In genomic region chr20:34015401-34016335, GRCh38 we compare ENCODE assay signal across 16 cellular contexts. TPM values are rescaled to one million over a fixed set of nuclear protein-coding genes. Genes with fewer than 3 reads are reported as not detected.
A peak's percentile ranks its signal among the peaks of the same experiment; 100 is the strongest.
DNase-seq lines count a peak whose midpoint lies in the region; ATAC-seq, FAIRE-seq and TF ChIP-seq lines count a peak whose summit lies in the region.
"Had no signal": no experiment of that assay in that cellular context is flagged by ENCODE, and none has a peak within 500 bp of the region (broad histone marks: within the 10 kb centered on the region; RNA-seq: fewer than 3 reads in every experiment).

No MANE protein-coding gene starts in this region.

- POLR2A ChIA-PET in CD8-positive, alpha-beta memory T cell (lab: Charles Lee): no interaction called here

- no peaks in the 10 kb centered on the region for H3K36me3 ChIP-seq in CD8-positive, alpha-beta memory T cell (ENCODE audit: insufficient read depth, low read length)
- H3K36me3 ChIP-seq: HAP-1 had no signal

- peaks cover 84% of the 10 kb centered on the region for H3K4me1 ChIP-seq in CD8-positive, alpha-beta memory T cell (ENCODE audit: insufficient read depth, low read length)

- H3K4me1 Mint-ChIP-seq in CD8-positive, alpha-beta memory T cell: peaks cover 86 to 96% (median 94%) of the 10 kb centered on the region in 3 donors
- H3K4me1 Mint-ChIP-seq in chondrocyte (ENCODE audit: low read depth): peaks cover 73% of the 10 kb centered on the region
- H3K4me1 Mint-ChIP-seq in natural killer cell treated with Interleukin-12 subunit alpha and Interleukin-12 subunit beta and Interleukin-15 and Interleukin-18, amount 100 ng/mL, for 72 hours (ENCODE audit: low read depth in 2 of 2): peaks cover 64 to 77% of the 10 kb centered on the region in 2 donors

- peak overlapping the region in 7 of 8 donors; percentile 25 to 95 (median 67) for H3K27ac Mint-ChIP-seq in CD8-positive, alpha-beta memory T cell
- H3K27ac Mint-ChIP-seq in chondrocyte (ENCODE audit: unreplicated experiment): peak overlapping the region; percentile 89
- H3K27ac Mint-ChIP-seq in natural killer cell treated with Interleukin-12 subunit alpha and Interleukin-12 subunit beta and Interleukin-15 and Interleukin-18, amount 100 ng/mL, for 72 hours: peak overlapping the region; percentile 18 to 39

- H3K27me3 ChIP-seq in CD8-positive, alpha-beta memory T cell (ENCODE audit: insufficient read depth, low read length, poor library complexity, severe bottlenecking): no peaks in the 10 kb centered on the region

- CTCF ChIA-PET in CD8-positive, alpha-beta memory T cell (lab: Charles Lee): no interaction called here

- no peak for TF ChIP-seq CTCF in chondrocyte (IDR thresholded peaks at IDR 0.05)

- H3K9me3 Mint-ChIP-seq in CD8-positive, alpha-beta memory T cell: no peaks in the 10 kb centered on the region
- no peaks in the 10 kb centered on the region for H3K9me3 Mint-ChIP-seq in chondrocyte (ENCODE audit: low read depth)
- no peaks in the 10 kb centered on the region for H3K9me3 Mint-ChIP-seq in natural killer cell treated with Interleukin-12 subunit alpha and Interleukin-12 subunit beta and Interleukin-15 and Interleukin-18, amount 100 ng/mL, for 72 hours

- H3K4me3 Mint-ChIP-seq in CD8-positive, alpha-beta memory T cell: peak overlapping the region in 4 of 7 donors; percentile 4 to 45 (median 14)
- H3K4me3 Mint-ChIP-seq in chondrocyte (ENCODE audit: unreplicated experiment): no peak overlapping the region
- no peak overlapping the region for H3K4me3 Mint-ChIP-seq in natural killer cell treated with Interleukin-12 subunit alpha and Interleukin-12 subunit beta and Interleukin-15 and Interleukin-18, amount 100 ng/mL, for 72 hours

- no peak for ATAC-seq in natural killer cell treated with Interleukin-12 subunit alpha and Interleukin-12 subunit beta and Interleukin-15 and Interleukin-18, amount 100 ng/mL, for 72 hours
- ATAC-seq in GM18498 (IDR thresholded peaks at IDR 0.05; ENCODE audit: unreplicated experiment): no peak
- ATAC-seq in HG02571 (IDR thresholded peaks at IDR 0.05; ENCODE audit: unreplicated experiment): no peak

- H3K27ac ChIP-seq in CD8-positive, alpha-beta memory T cell (ENCODE audit: low read depth, low read length): no peak overlapping the region

- H3K27me3 Mint-ChIP-seq in CD8-positive, alpha-beta memory T cell: no peaks in the 10 kb centered on the region
- H3K27me3 Mint-ChIP-seq in chondrocyte (ENCODE audit: low read depth): no peaks in the 10 kb centered on the region
- H3K27me3 Mint-ChIP-seq in natural killer cell treated with Interleukin-12 subunit alpha and Interleukin-12 subunit beta and Interleukin-15 and Interleukin-18, amount 100 ng/mL, for 72 hours: no peaks in the 10 kb centered on the region

- H3K4me3 ChIP-seq in CD8-positive, alpha-beta memory T cell (ENCODE audit: low read length): no peak overlapping the region
- H3K4me3 ChIP-seq: HAP-1 had no signal

- H3K9me3 ChIP-seq in CD8-positive, alpha-beta memory T cell (ENCODE audit: low read length): no peaks in the 10 kb centered on the region
- H3K9me3 ChIP-seq: HAP-1 had no signal

- DNase-seq in CD8-positive, alpha-beta memory T cell: no peak
- DNase-seq in HTR-8/SVneo (ENCODE audit: insufficient read length, low spot score) (no peak), chondrocyte (ENCODE audit: low spot score) (no peak), H54 (ENCODE audit: insufficient read length, low spot score) (no peak)
- no peak for DNase-seq in natural killer cell treated with Interleukin-12 subunit alpha and Interleukin-12 subunit beta and Interleukin-15 and Interleukin-18, amount 100 ng/mL, for 72 hours (ENCODE audit: low spot score)
- DNase-seq: DMS79; islet precursor cell; Kasumi-1; midbrain; NCI-H1694 treated with DMSO at 0.1 percent for 48 hours; NCI-H510A treated with DMSO at 0.1 percent for 48 hours; OCI-M1; stimulated activated naive CD4-positive, alpha-beta T cell had no signal

- peaks cover 0 to 5% (median 5%) of the 10 kb centered on the region in 3 donors for H3K36me3 Mint-ChIP-seq in CD8-positive, alpha-beta memory T cell
- no peaks in the 10 kb centered on the region for H3K36me3 Mint-ChIP-seq in chondrocyte (ENCODE audit: low read depth)
- H3K36me3 Mint-ChIP-seq in natural killer cell treated with Interleukin-12 subunit alpha and Interleukin-12 subunit beta and Interleukin-15 and Interleukin-18, amount 100 ng/mL, for 72 hours: no peaks in the 10 kb centered on the region

- no peak for TF ChIP-seq POLR2A in H54 (IDR thresholded peaks at IDR 0.05; ENCODE audit: low read depth, low read length)

- FAIRE-seq in HTR-8/SVneo (lab: Jason Lieb, UNC) (peak; percentile 73), H54 (lab: Jason Lieb, UNC) (no peak)

RNA-seq across cellular contexts. Expression of gene RALY, which starts 22.0 kb away (rescaled TPM):
- 100 to 1,000 TPM; 159 to 160 TPM for total RNA-seq in CD8-positive, alpha-beta memory T cell
- polyA plus RNA-seq in CD8-positive, alpha-beta memory T cell: 230 TPM
- 78.7 to 169 TPM (median 168 TPM) in 3 replicates for total RNA-seq in chondrocyte
- total RNA-seq in natural killer cell treated with Interleukin-12 subunit alpha and Interleukin-12 subunit beta and Interleukin-15 and Interleukin-18, amount 100 ng/mL, for 72 hours: 100 to 1,000 TPM; 158 to 162 TPM

Comparison
In these comparisons a context has a peak if more than half of its experiments do, and no peak if none do; other contexts are left out.
1. H3K27ac Mint-ChIP-seq: peak in every context shown above with its lines; median percentile 89 in chondrocyte; 67 in CD8-positive, alpha-beta memory T cell; 28 in natural killer cell treated with Interleukin-12 subunit alpha and Interleukin-12 subunit beta and Interleukin-15 and Interleukin-18, amount 100 ng/mL, for 72 hours.
2. H3K4me3 Mint-ChIP-seq: peak in CD8-positive, alpha-beta memory T cell (4 of 7); none in chondrocyte (single experiment) and natural killer cell treated with Interleukin-12 subunit alpha and Interleukin-12 subunit beta and Interleukin-15 and Interleukin-18, amount 100 ng/mL, for 72 hours (single experiment).